ENCODE assay signal across 10 cellular contexts in genomic region chr2:41400057-41400665, GRCh38.
DNase-seq lines count a peak whose midpoint lies in the region; ATAC-seq and TF ChIP-seq lines count a peak whose summit lies in the region.
"Had no signal": no experiment of that assay in that cellular context is flagged by ENCODE, and none has a peak within 500 bp of the region (broad histone marks: within the 10 kb centered on the region; RNA-seq: fewer than 3 reads in every experiment).

No MANE protein-coding gene starts in this region.

- H3K9me3 ChIP-seq in breast epithelium (peaks cover 0 to 2% of the 10 kb centered on the region in 2 donors), smooth muscle cell (replicated peaks; ENCODE audit: low read depth) (no peaks in the 10 kb centered on the region), tibial artery (peaks cover 0 to 13% (median 0%) of the 10 kb centered on the region in 3 donors)

- H4K20me1 ChIP-seq in smooth muscle cell (ENCODE audit: low read depth) = no peaks in the 10 kb centered on the region

- H3K9ac ChIP-seq in smooth muscle cell (ENCODE audit: low read depth) = no peak overlapping the region

- H3K36me3 ChIP-seq in breast epithelium = no peaks in the 10 kb centered on the region
- no peaks in the 10 kb centered on the region for H3K36me3 ChIP-seq in smooth muscle cell (ENCODE audit: low read depth)
- no peaks in the 10 kb centered on the region for H3K36me3 ChIP-seq in tibial artery

- no peak overlapping the region for H3K4me2 ChIP-seq in smooth muscle cell

- H3K27me3 Mint-ChIP-seq in MCF 10A (ENCODE audit: insufficient read depth, unreplicated experiment) = peaks cover 33% of the 10 kb centered on the region
- no peaks in the 10 kb centered on the region for H3K27me3 Mint-ChIP-seq in activated naive CD8-positive, alpha-beta T cell treated with anti-CD3 and anti-CD28 coated beads, Interleukin-2, amount 50 U/mL, for 24 hours
- H3K27me3 Mint-ChIP-seq: CD8-positive, alpha-beta memory T cell had no signal

- DNase-seq in MCF 10A (ENCODE audit: unreplicated experiment) (peak; percentile 39), breast epithelium (ENCODE audit: low spot score in 2 of 2) (no peak), NCI-H2171 treated with DMSO at 0.1 percent for 48 hours (lab: John Stamatoyannopoulos, UW) (peak; percentile 35), choroid plexus epithelial cell (ENCODE audit: low read depth) (peak; percentile 38), smooth muscle cell (lab: John Stamatoyannopoulos, UW; ENCODE audit: unreplicated experiment) (no peak), tibial artery (no peak)
- no peak for DNase-seq in activated naive CD8-positive, alpha-beta T cell treated with anti-CD3 and anti-CD28 coated beads, Interleukin-2, amount 50 U/mL, for 24 hours
- DNase-seq: CD8-positive, alpha-beta memory T cell had no signal

- H3K27me3 ChIP-seq in breast epithelium (no peaks in the 10 kb centered on the region), smooth muscle cell (ENCODE audit: low read depth) (no peaks in the 10 kb centered on the region), tibial artery (no peaks in the 10 kb centered on the region)

- no peak overlapping the region for H3K4me3 Mint-ChIP-seq in MCF 10A (ENCODE audit: unreplicated experiment)
- no peak overlapping the region for H3K4me3 Mint-ChIP-seq in activated naive CD8-positive, alpha-beta T cell treated with anti-CD3 and anti-CD28 coated beads, Interleukin-2, amount 50 U/mL, for 24 hours
- H3K4me3 Mint-ChIP-seq: CD8-positive, alpha-beta memory T cell; T-helper 1 cell treated with Interleukin-12 subunit alpha and Interleukin-12 subunit beta and Interleukin-4 antibody, amounts not matched to agents 30 μg/mL and 1 μg/mL, for 36 hours had no signal

- H3K4me1 Mint-ChIP-seq in MCF 10A (ENCODE audit: insufficient read depth, unreplicated experiment) = no peaks in the 10 kb centered on the region
- H3K4me1 Mint-ChIP-seq in activated naive CD8-positive, alpha-beta T cell treated with anti-CD3 and anti-CD28 coated beads, Interleukin-2, amount 50 U/mL, for 24 hours = no peaks in the 10 kb centered on the region
- H3K4me1 Mint-ChIP-seq: CD8-positive, alpha-beta memory T cell had no signal

- H3K27ac ChIP-seq in breast epithelium (no peak overlapping the region), smooth muscle cell (ENCODE audit: low read depth) (no peak overlapping the region), tibial artery (no peak overlapping the region)

- no TSS peak for BruUV-seq in MCF 10A (replicated peaks; lab: Mats Ljungman, UMichigan)

- H3K4me1 ChIP-seq in breast epithelium (no peaks in the 10 kb centered on the region), smooth muscle cell (ENCODE audit: low read depth) (no peaks in the 10 kb centered on the region), tibial artery (no peaks in the 10 kb centered on the region)

- TF ChIP-seq CTCF in MCF 10A (IDR thresholded peaks at IDR 0.05; ENCODE audit: unreplicated experiment) = peak; percentile 5
- no peak for TF ChIP-seq CTCF in breast epithelium (IDR thresholded peaks at IDR 0.05)
- TF ChIP-seq CTCF in choroid plexus epithelial cell (conservative IDR thresholded peaks at IDR 0.05; ENCODE audit: low read depth, low read length) = peak; percentile 52
- TF ChIP-seq CTCF in smooth muscle cell (IDR thresholded peaks at IDR 0.05; ENCODE audit: borderline replicate concordance, insufficient read depth, poor library complexity, severe bottlenecking) = peak; percentile 23
- TF ChIP-seq CTCF in tibial artery (IDR thresholded peaks at IDR 0.05) = no peak

- H3K36me3 Mint-ChIP-seq in MCF 10A (ENCODE audit: insufficient read depth, unreplicated experiment) = no peaks in the 10 kb centered on the region
- H3K36me3 Mint-ChIP-seq in activated naive CD8-positive, alpha-beta T cell treated with anti-CD3 and anti-CD28 coated beads, Interleukin-2, amount 50 U/mL, for 24 hours (ENCODE audit: low read depth) = no peaks in the 10 kb centered on the region

- H3K79me2 ChIP-seq in smooth muscle cell (ENCODE audit: low read depth) = no peaks in the 10 kb centered on the region

- POLR2A ChIA-PET in MCF 10A (lab: Yijun Ruan, JAX) = interaction anchor here (0.7 kb wide), 1 partner anchor 304 kb away, joined by 3 read pairs; no protein-coding TSS in a partner anchor

- TF ChIP-seq POLR2A in breast epithelium (IDR thresholded peaks at IDR 0.05) = no peak

- no peak for ATAC-seq in GM19023 (IDR thresholded peaks at IDR 0.05; ENCODE audit: unreplicated experiment)
- ATAC-seq in activated naive CD8-positive, alpha-beta T cell treated with anti-CD3 and anti-CD28 coated beads, Interleukin-2, amount 50 U/mL, for 24 hours = no peak

- WGBS in smooth muscle cell (ENCODE audit: low lambda C conversion rate) = 32% methylated on average over 6 of the region's 6 CpGs

- intact Hi-C loops in MCF 10A (cut with micrococcal nuclease) (loop anchor here (10.0 kb wide), 2 partner anchors 555 to 1485 kb away; no protein-coding TSS in a partner anchor), breast epithelium (cut with DNase I; ENCODE audit: low total_unique reads) (no loop called here), tibial artery (cut with DNase I; ENCODE audit: low total_unique reads) (no loop called here)

- H2AFZ ChIP-seq in smooth muscle cell (ENCODE audit: low read depth) = no peak overlapping the region

- H3F3A ChIP-seq in smooth muscle cell (ENCODE audit: low read depth) = no peaks in the 10 kb centered on the region

- CTCF ChIA-PET in MCF 10A (lab: Yijun Ruan, JAX) = interaction anchor here (0.6 to 1.1 kb wide), 9 partner anchors 15 to 555 kb away, joined by 3 to 4 read pairs (median 3); no protein-coding TSS in a partner anchor

- H3K9me3 Mint-ChIP-seq in MCF 10A (ENCODE audit: unreplicated experiment) = no peaks in the 10 kb centered on the region
- H3K9me3 Mint-ChIP-seq in activated naive CD8-positive, alpha-beta T cell treated with anti-CD3 and anti-CD28 coated beads, Interleukin-2, amount 50 U/mL, for 24 hours = peaks cover 17% of the 10 kb centered on the region
- H3K9me3 Mint-ChIP-seq: T-helper 1 cell treated with Interleukin-12 subunit alpha and Interleukin-12 subunit beta and Interleukin-4 antibody, amounts not matched to agents 30 μg/mL and 1 μg/mL, for 36 hours had no signal

- H3K4me3 ChIP-seq in breast epithelium = no peak overlapping the region
- H3K4me3 ChIP-seq in choroid plexus epithelial cell (ENCODE audit: low read depth, low read length) = no peak overlapping the region
- no peak overlapping the region for H3K4me3 ChIP-seq in smooth muscle cell
- H3K4me3 ChIP-seq in tibial artery = no peak overlapping the region

- H3K27ac Mint-ChIP-seq in MCF 10A (ENCODE audit: low read depth, unreplicated experiment) = no peak overlapping the region
- H3K27ac Mint-ChIP-seq in activated naive CD8-positive, alpha-beta T cell treated with anti-CD3 and anti-CD28 coated beads, Interleukin-2, amount 50 U/mL, for 24 hours = no peak overlapping the region
- H3K27ac Mint-ChIP-seq: CD8-positive, alpha-beta memory T cell; T-helper 1 cell treated with Interleukin-12 subunit alpha and Interleukin-12 subunit beta and Interleukin-4 antibody, amounts not matched to agents 30 μg/mL and 1 μg/mL, for 36 hours had no signal

Comparison
In these comparisons a context has a peak if more than half of its experiments do, and no peak if none do; other contexts are left out.
1. DNase-seq: peak in MCF 10A (single experiment), NCI-H2171 treated with DMSO at 0.1 percent for 48 hours (single experiment) and choroid plexus epithelial cell (single experiment); none in breast epithelium (0 of 2), smooth muscle cell (single experiment), activated naive CD8-positive, alpha-beta T cell treated with anti-CD3 and anti-CD28 coated beads, Interleukin-2, amount 50 U/mL, for 24 hours (single experiment) and tibial artery (0 of 2).
2. CTCF ChIP-seq: peak in MCF 10A (single experiment), choroid plexus epithelial cell (single experiment) and smooth muscle cell (single experiment); none in breast epithelium (0 of 3) and tibial artery (0 of 2).